13 cellular contexts compared by ENCODE assay signal in the genomic region with DNA sequence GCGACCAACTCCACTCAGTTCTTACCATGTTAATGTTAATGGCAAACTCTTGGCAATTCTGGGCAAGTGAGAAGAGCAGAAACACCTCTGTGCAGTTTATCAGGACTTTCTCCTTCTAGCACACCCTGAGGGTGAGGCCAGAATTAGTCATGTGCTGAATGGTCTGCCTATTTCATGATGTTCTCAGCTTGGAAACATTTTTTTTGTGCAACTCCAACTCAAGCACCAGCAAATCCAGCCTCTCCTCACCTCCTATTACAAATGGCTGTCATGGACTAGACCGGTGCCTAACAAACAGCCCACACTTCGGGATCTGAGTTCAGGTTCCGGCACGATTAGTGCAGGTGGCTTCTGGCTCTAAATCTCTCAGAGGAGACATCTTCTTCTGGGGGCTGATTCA.
DNase-seq lines count a peak whose midpoint lies in the region; TF ChIP-seq lines count a peak whose summit lies in the region.
"Had no signal": no experiment of that assay in that cellular context is flagged by ENCODE, and none has a peak within 500 bp of the region (broad histone marks: within the 10 kb centered on the region; RNA-seq: fewer than 3 reads in every experiment).

No MANE protein-coding gene starts in this region.

- H3K4me3 ChIP-seq in ACC112 (ENCODE audit: low read depth, low read length) = peak overlapping the region; percentile 39
- H3K4me3 ChIP-seq in fibroblast of mammary gland (ENCODE audit: control insufficient read depth, low read depth, low read length) = no peak overlapping the region
- H3K4me3 ChIP-seq: K562 had no signal

- no peaks in the 10 kb centered on the region for H3K36me3 Mint-ChIP-seq in osteocyte (ENCODE audit: unreplicated experiment)
- H3K36me3 Mint-ChIP-seq: stimulated activated effector memory CD8-positive, alpha-beta T cell treated with anti-CD3 and anti-CD28 coated beads, Interleukin-12 subunit alpha, Interleukin-12 subunit beta, amount 100 ng/mL, for 72 hours had no signal

- CTCF ChIA-PET in RWPE1 (lab: Yijun Ruan, JAX) = interaction anchor here (0.5 to 0.8 kb wide), 2 partner anchors 9 to 292 kb away, joined by 3 to 8 read pairs; no protein-coding TSS in a partner anchor
- CTCF ChIA-PET in GM10248 (lab: Yijun Ruan, JAX) = no interaction called here

- H3K9me3 Mint-ChIP-seq in osteocyte (ENCODE audit: unreplicated experiment) = no peaks in the 10 kb centered on the region
- H3K9me3 Mint-ChIP-seq: stimulated activated effector memory CD8-positive, alpha-beta T cell treated with anti-CD3 and anti-CD28 coated beads, Interleukin-12 subunit alpha, Interleukin-12 subunit beta, amount 100 ng/mL, for 72 hours had no signal

- H3K4me1 Mint-ChIP-seq in osteocyte (ENCODE audit: unreplicated experiment) = peaks cover 64% of the 10 kb centered on the region
- H3K4me1 Mint-ChIP-seq: stimulated activated effector memory CD8-positive, alpha-beta T cell treated with anti-CD3 and anti-CD28 coated beads, Interleukin-12 subunit alpha, Interleukin-12 subunit beta, amount 100 ng/mL, for 72 hours had no signal

- no peaks in the 10 kb centered on the region for H3K36me3 ChIP-seq in ACC112 (ENCODE audit: insufficient read depth, low read length)
- H3K36me3 ChIP-seq: neutrophil had no signal

- DNase-seq in RWPE1 (ENCODE audit: low spot score) (peak; percentile 72), fibroblast of mammary gland (ENCODE audit: low read depth) (peak; percentile 96), osteocyte (ENCODE audit: extremely low spot score, unreplicated experiment) (no peak), MV-4-11 (lab: John Stamatoyannopoulos, UW) (no peak), GM10248 (ENCODE audit: extremely low spot score) (no peak), hepatic stellate cell (ENCODE audit: low spot score) (no peak), substantia nigra (lab: John Stamatoyannopoulos, UW) (no peak)
- DNase-seq: activated CD8-positive, alpha-beta memory T cell treated with anti-CD3 and anti-CD28 coated beads for 24 hours; AML-193 had no signal

- peak overlapping the region; percentile 93 for H3K27ac Mint-ChIP-seq in osteocyte (ENCODE audit: unreplicated experiment)

- POLR2A ChIA-PET in RWPE1 (lab: Yijun Ruan, JAX; ENCODE audit: low non-redundant PET) = interaction anchor here (0.5 to 0.6 kb wide), 2 partner anchors 240 to 252 kb away, joined by 3 to 4 read pairs; no protein-coding TSS in a partner anchor
- POLR2A ChIA-PET in GM10248 (lab: Yijun Ruan, JAX) = interaction anchor here (0.6 kb wide), 1 partner anchor 242 kb away, joined by 3 read pairs; no protein-coding TSS in a partner anchor

- H3K79me2 ChIP-seq in ACC112 (ENCODE audit: control insufficient read depth, insufficient read depth, low read length, unreplicated experiment) = no peaks in the 10 kb centered on the region

- H3K27me3 Mint-ChIP-seq in osteocyte (ENCODE audit: unreplicated experiment) = no peaks in the 10 kb centered on the region

- H3K27ac ChIP-seq in ACC112 (ENCODE audit: low read depth, low read length) (peak overlapping the region; percentile 99), RWPE1 (peak overlapping the region; percentile 99), substantia nigra (ENCODE audit: low read depth, low read length, poor library complexity, severe bottlenecking) (no peak overlapping the region)
- H3K27ac ChIP-seq: neutrophil had no signal

- peaks cover 88% of the 10 kb centered on the region for H3K4me1 ChIP-seq in ACC112 (ENCODE audit: control insufficient read depth, insufficient read depth, low read length, unreplicated experiment)

- TF ChIP-seq CTCF in RWPE1 (conservative IDR thresholded peaks at IDR 0.05; ENCODE audit: low read depth) (no peak), fibroblast of mammary gland (conservative IDR thresholded peaks at IDR 0.05; ENCODE audit: control insufficient read depth, insufficient read depth, low read depth, low read length) (no peak), osteocyte (IDR thresholded peaks at IDR 0.05) (no peak), GM10248 (IDR thresholded peaks at IDR 0.05; ENCODE audit: control extremely low read depth, extremely low read depth, low read depth, missing control alignments) (no peak)

- no peak overlapping the region for H3K4me3 Mint-ChIP-seq in osteocyte (ENCODE audit: unreplicated experiment)
- H3K4me3 Mint-ChIP-seq: stimulated activated effector memory CD8-positive, alpha-beta T cell treated with anti-CD3 and anti-CD28 coated beads, Interleukin-12 subunit alpha, Interleukin-12 subunit beta, amount 100 ng/mL, for 72 hours had no signal

- no peak overlapping the region for H2AFZ ChIP-seq in ACC112 (ENCODE audit: low read length, unreplicated experiment)

- H3K27me3 ChIP-seq in ACC112 (ENCODE audit: insufficient read depth, low read length) = no peaks in the 10 kb centered on the region
- H3K27me3 ChIP-seq: neutrophil had no signal

Comparison
In these comparisons a context has a peak if more than half of its experiments do, and no peak if none do; other contexts are left out.
1. DNase-seq: peak in RWPE1 (single experiment) and fibroblast of mammary gland (single experiment); none in osteocyte (single experiment), MV-4-11 (single experiment), GM10248 (single experiment), hepatic stellate cell (single experiment) and substantia nigra (0 of 49).